In the genomic region with DNA sequence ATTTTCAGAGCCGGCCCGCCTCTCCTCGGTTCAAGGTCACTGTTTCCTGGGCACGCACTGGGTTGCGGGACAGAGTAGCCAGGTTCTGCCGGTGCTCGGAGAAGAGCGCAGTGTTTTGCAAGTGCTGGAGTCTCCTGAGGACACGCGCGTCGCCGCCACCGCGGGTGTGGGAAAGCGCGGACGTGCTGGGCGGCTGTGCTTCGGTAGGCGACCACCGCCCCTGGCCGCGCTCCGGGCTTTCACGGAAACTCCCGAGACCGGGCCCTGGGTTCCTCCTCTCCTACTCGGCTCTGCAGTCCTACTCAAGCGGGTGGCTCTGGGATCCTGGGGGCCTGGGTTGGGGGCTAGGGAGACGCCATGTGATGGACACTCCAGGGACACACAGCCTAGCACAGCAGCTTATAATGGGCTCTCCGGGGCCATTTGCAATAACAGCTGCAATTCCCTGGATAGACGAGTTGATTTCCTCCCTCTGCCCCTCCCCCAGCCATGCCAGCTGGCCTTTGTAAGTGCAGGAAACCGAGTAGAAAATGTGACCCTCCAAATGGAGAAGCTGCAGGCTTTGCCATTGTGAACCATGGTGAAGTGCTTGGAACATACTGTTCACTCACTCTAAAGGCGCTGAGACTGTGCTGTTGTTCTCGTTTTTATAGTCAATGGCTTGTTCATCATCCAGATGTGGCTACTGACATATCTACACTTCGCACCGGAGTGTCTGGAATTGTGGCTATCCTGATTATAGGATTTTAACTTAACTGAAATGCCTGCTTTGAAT, we compare ENCODE assay signal across 8 cellular contexts. TPM values are rescaled to one million over a fixed set of nuclear protein-coding genes. Genes with fewer than 3 reads are reported as not detected.
DNase-seq lines count a peak whose midpoint lies in the region; ATAC-seq, FAIRE-seq and TF ChIP-seq lines count a peak whose summit lies in the region.

No MANE protein-coding gene starts in this region.

- H4K20me1 ChIP-seq in smooth muscle cell (ENCODE audit: low read depth): no peaks in the 10 kb centered on the region

- ATAC-seq in CD4-positive, CD25-positive, alpha-beta regulatory T cell (ENCODE audit: low read depth in 2 of 2): no peak
- ATAC-seq in GM21381 (IDR thresholded peaks at IDR 0.05; ENCODE audit: unreplicated experiment): no peak

- no peaks in the 10 kb centered on the region for H3K36me3 ChIP-seq in CD4-positive, CD25-positive, alpha-beta regulatory T cell (ENCODE audit: control insufficient read depth, insufficient read depth, low read length)
- H3K36me3 ChIP-seq in adipocyte (ENCODE audit: control insufficient read depth, insufficient read depth, low read length, severe bottlenecking) (no peaks in the 10 kb centered on the region), kidney (ENCODE audit: control insufficient read depth in 1 of 2, insufficient read depth in 2 of 2, low read length in 2 of 2) (no peaks in the 10 kb centered on the region), smooth muscle cell (ENCODE audit: low read depth) (no peaks in the 10 kb centered on the region)

- peak in 1 of 3 donors; percentile 21 for DNase-seq in CD4-positive, CD25-positive, alpha-beta regulatory T cell
- DNase-seq in NCI-H187 (lab: John Stamatoyannopoulos, UW): peak; percentile 34 to 46
- no peak for DNase-seq in adipocyte (ENCODE audit: low read depth)
- peak; percentile 79 for DNase-seq in kidney
- DNase-seq in smooth muscle cell (lab: John Stamatoyannopoulos, UW; ENCODE audit: unreplicated experiment): no peak
- DNase-seq in NCI-H774 (lab: John Stamatoyannopoulos, UW): no peak
- no peak for DNase-seq in NCI-H226

- peak overlapping the region; percentile 79 for H2AFZ ChIP-seq in smooth muscle cell (ENCODE audit: low read depth)

- peaks cover 10 to 39% (median 25%) of the 10 kb centered on the region in 4 donors for H3K4me1 Mint-ChIP-seq in CD4-positive, CD25-positive, alpha-beta regulatory T cell

- H3K27me3 ChIP-seq in CD4-positive, CD25-positive, alpha-beta regulatory T cell (ENCODE audit: control insufficient read depth, insufficient read depth, low read length): no peaks in the 10 kb centered on the region
- H3K27me3 ChIP-seq in adipocyte (replicated peaks; ENCODE audit: control insufficient read depth, insufficient read depth, low read length) (no peaks in the 10 kb centered on the region), smooth muscle cell (ENCODE audit: low read depth) (peaks cover 8% of the 10 kb centered on the region)

- no peaks in the 10 kb centered on the region for H3K9me3 ChIP-seq in CD4-positive, CD25-positive, alpha-beta regulatory T cell (ENCODE audit: control insufficient read depth in 2 of 2, low read length in 2 of 2)
- H3K9me3 ChIP-seq in adipocyte (ENCODE audit: control insufficient read depth, low read length): no peaks in the 10 kb centered on the region
- no peaks in the 10 kb centered on the region for H3K9me3 ChIP-seq in kidney (ENCODE audit: control insufficient read depth in 1 of 2, low read length in 2 of 2)
- no peaks in the 10 kb centered on the region for H3K9me3 ChIP-seq in smooth muscle cell (replicated peaks; ENCODE audit: low read depth)

- 15% methylated on average over 36 of the region's 38 CpGs for WGBS in smooth muscle cell (ENCODE audit: low lambda C conversion rate)

- peak overlapping the region; percentile 72 for H3K4me3 ChIP-seq in CD4-positive, CD25-positive, alpha-beta regulatory T cell (ENCODE audit: low read depth, low read length)
- H3K4me3 ChIP-seq in adipocyte (ENCODE audit: low read length) (peak overlapping the region; percentile 93), kidney (ENCODE audit: low read length in 2 of 2) (peak overlapping the region; percentile 24 to 58), smooth muscle cell (peak overlapping the region; percentile 100)

- no peak for FAIRE-seq in kidney (lab: Jason Lieb, UNC)

- no peaks in the 10 kb centered on the region for H3K79me2 ChIP-seq in smooth muscle cell (ENCODE audit: low read depth)

- H3K9ac ChIP-seq in adipocyte (ENCODE audit: low read length) (peak overlapping the region; percentile 56), kidney (ENCODE audit: low read length in 2 of 2) (no peak overlapping the region), smooth muscle cell (ENCODE audit: low read depth) (no peak overlapping the region)

- H3K4me1 ChIP-seq in CD4-positive, CD25-positive, alpha-beta regulatory T cell (ENCODE audit: control insufficient read depth, insufficient read depth, low read length, poor library complexity, severe bottlenecking): peaks cover 27% of the 10 kb centered on the region
- peaks cover 11% of the 10 kb centered on the region for H3K4me1 ChIP-seq in adipocyte (ENCODE audit: control insufficient read depth, insufficient read depth, low read length)
- H3K4me1 ChIP-seq in kidney (ENCODE audit: control insufficient read depth in 1 of 2, insufficient read depth in 1 of 2, low read depth in 1 of 2, low read length in 2 of 2): peaks cover 5 to 6% of the 10 kb centered on the region in 2 donors
- peaks cover 20% of the 10 kb centered on the region for H3K4me1 ChIP-seq in smooth muscle cell (ENCODE audit: low read depth)

- no peak for TF ChIP-seq CTCF in kidney (IDR thresholded peaks at IDR 0.05; ENCODE audit: borderline replicate concordance, extremely low read depth, insufficient read depth)
- no peak for TF ChIP-seq CTCF in smooth muscle cell (IDR thresholded peaks at IDR 0.05; ENCODE audit: borderline replicate concordance, insufficient read depth, poor library complexity, severe bottlenecking)

- H3K27ac Mint-ChIP-seq in CD4-positive, CD25-positive, alpha-beta regulatory T cell: peak overlapping the region; percentile 76 to 92 (median 91)

- H3K9me3 Mint-ChIP-seq in CD4-positive, CD25-positive, alpha-beta regulatory T cell: peaks cover 0 to 2% (median 0%) of the 10 kb centered on the region in 7 donors

- H3K27ac ChIP-seq in CD4-positive, CD25-positive, alpha-beta regulatory T cell (ENCODE audit: insufficient read depth, low read length, poor library complexity, severe bottlenecking): peak overlapping the region; percentile 68
- H3K27ac ChIP-seq in kidney (ENCODE audit: low read depth in 2 of 2, low read length in 2 of 2): no peak overlapping the region
- no peak overlapping the region for H3K27ac ChIP-seq in smooth muscle cell (ENCODE audit: low read depth)

- H3F3A ChIP-seq in smooth muscle cell (ENCODE audit: low read depth): no peaks in the 10 kb centered on the region

- peak overlapping the region; percentile 99 for H3K4me2 ChIP-seq in smooth muscle cell

- peak overlapping the region; percentile 92 to 95 (median 94) for H3K4me3 Mint-ChIP-seq in CD4-positive, CD25-positive, alpha-beta regulatory T cell

- peaks cover 12% of the 10 kb centered on the region for H3K27me3 Mint-ChIP-seq in CD4-positive, CD25-positive, alpha-beta regulatory T cell

- intact Hi-C loops in kidney (cut with DNase I): no loop called here

- no peaks in the 10 kb centered on the region for H3K36me3 Mint-ChIP-seq in CD4-positive, CD25-positive, alpha-beta regulatory T cell

RNA-seq across cellular contexts. Expression of a gene that starts 2.1 kb away (rescaled TPM):
- total RNA-seq in CD4-positive, CD25-positive, alpha-beta regulatory T cell: 28.2 TPM
- 1 to 10 TPM; 5.6 to 8.9 (median 6.4) TPM for polyA plus RNA-seq in CD4-positive, CD25-positive, alpha-beta regulatory T cell
- 7.0 TPM for total RNA-seq in kidney
- polyA plus RNA-seq in kidney (ENCODE audit: insufficient read depth, low read depth, low replicate concordance): 2.1 TPM
- total RNA-seq in smooth muscle cell: 0.58 and 1.3 TPM in 2 replicates
- 1.0 and 1.3 TPM in 2 replicates for polyA plus RNA-seq in smooth muscle cell

RNA-seq across cellular contexts. Expression of a gene that starts 13.3 kb away (rescaled TPM):
- 28.0 TPM for total RNA-seq in CD4-positive, CD25-positive, alpha-beta regulatory T cell
- polyA plus RNA-seq in CD4-positive, CD25-positive, alpha-beta regulatory T cell: 10 to 100 TPM in 3 of 4 donors, 1 to 10 TPM in 1; 8.8 to 17.2 (median 10.9) TPM
- 16.8 TPM for total RNA-seq in kidney
- polyA plus RNA-seq in kidney (ENCODE audit: insufficient read depth, low read depth, low replicate concordance): 5.4 TPM
- total RNA-seq in smooth muscle cell: 4.0 and 4.8 TPM in 2 replicates
- 5.9 and 7.7 TPM in 2 replicates for polyA plus RNA-seq in smooth muscle cell

RNA-seq across cellular contexts. Expression of a gene that starts 28.8 kb away (rescaled TPM):
- 12.9 TPM for total RNA-seq in CD4-positive, CD25-positive, alpha-beta regulatory T cell
- 10 to 100 TPM in 1 of 4 donors, 1 to 10 TPM in 3; 4.4 to 11.1 (median 6.8) TPM for polyA plus RNA-seq in CD4-positive, CD25-positive, alpha-beta regulatory T cell
- total RNA-seq in kidney (10.6 TPM), smooth muscle cell (15.0 and 20.5 TPM in 2 replicates)
- polyA plus RNA-seq in kidney (ENCODE audit: insufficient read depth, low read depth, low replicate concordance) (5.3 TPM), smooth muscle cell (3.5 and 4.4 TPM in 2 replicates)

Comparison
In these comparisons a context has a peak if more than half of its experiments do, and no peak if none do; other contexts are left out.
1. DNase-seq: peak in NCI-H187 (2 of 2) and kidney (single experiment); none in adipocyte (single experiment), smooth muscle cell (single experiment), NCI-H774 (single experiment) and NCI-H226 (single experiment).
2. H3K4me3 ChIP-seq: peak in every context shown above with its lines; median percentile 100 in smooth muscle cell; 93 in adipocyte; 72 in CD4-positive, CD25-positive, alpha-beta regulatory T cell; 41 in kidney.